Comparison of ENCODE assay signal across 31 cellular contexts in genomic region chr16:47052666-47053640, GRCh38.
"Had no signal": no experiment of that assay in that cellular context is flagged by ENCODE, and none has a peak within 500 bp of the region (broad histone marks: within the 10 kb centered on the region; RNA-seq: fewer than 3 reads in every experiment).

No MANE protein-coding gene starts in this region.

- H3K4me3 Mint-ChIP-seq: activated CD4-positive, alpha-beta memory T cell treated with anti-CD3 and anti-CD28 coated beads for 36 hours; activated CD4-positive, alpha-beta T cell treated with anti-CD3 and anti-CD28 coated beads, Interleukin-2, amount 10 ng/mL, durations not matched to agents 24 days and 14 days; activated naive CD8-positive, alpha-beta T cell treated with anti-CD3 and anti-CD28 coated beads, Interleukin-2, amount 50 U/mL, for 24 hours; activated T-cell treated with anti-CD3 and anti-CD28 coated beads, Interleukin-2, amount 50 U/mL, for 4 hours; brain; central memory CD8-positive, alpha-beta T cell; WTC11 had no signal

- H3K27ac ChIP-seq: ascending aorta, RWPE1, SJSA1 had no signal

- H3K27me3 Mint-ChIP-seq: activated CD4-positive, alpha-beta memory T cell treated with anti-CD3 and anti-CD28 coated beads for 36 hours; activated CD4-positive, alpha-beta T cell treated with anti-CD3 and anti-CD28 coated beads, Interleukin-2, amount 10 ng/mL, durations not matched to agents 24 days and 14 days; activated naive CD8-positive, alpha-beta T cell treated with anti-CD3 and anti-CD28 coated beads, Interleukin-2, amount 50 U/mL, for 24 hours had no signal

- H3K27ac Mint-ChIP-seq: activated CD4-positive, alpha-beta memory T cell treated with anti-CD3 and anti-CD28 coated beads for 36 hours; activated CD4-positive, alpha-beta T cell treated with anti-CD3 and anti-CD28 coated beads, Interleukin-2, amount 10 ng/mL, durations not matched to agents 24 days and 14 days; activated naive CD8-positive, alpha-beta T cell treated with anti-CD3 and anti-CD28 coated beads, Interleukin-2, amount 50 U/mL, for 24 hours; brain; WTC11 had no signal

- H3K27me3 ChIP-seq: ascending aorta, SJSA1 had no signal

- H3K4me1 ChIP-seq: ascending aorta, SJSA1 had no signal

- H3K36me3 ChIP-seq: ascending aorta, SJSA1 had no signal

- H3K4me3 ChIP-seq: ascending aorta, SJSA1 had no signal

- H3K9me3 Mint-ChIP-seq: activated CD4-positive, alpha-beta memory T cell treated with anti-CD3 and anti-CD28 coated beads for 36 hours; activated CD4-positive, alpha-beta T cell treated with anti-CD3 and anti-CD28 coated beads, Interleukin-2, amount 10 ng/mL, durations not matched to agents 24 days and 14 days; activated naive CD4-positive, alpha-beta T cell treated with anti-CD3 and anti-CD28 coated beads, Interleukin-2, amount 50 U/mL, for 72 hours; activated naive CD8-positive, alpha-beta T cell treated with anti-CD3 and anti-CD28 coated beads, Interleukin-2, amount 50 U/mL, for 24 hours; activated T-cell treated with anti-CD3 and anti-CD28 coated beads, Interleukin-2, amount 50 U/mL, for 4 hours; central memory CD8-positive, alpha-beta T cell; WTC11 had no signal

- H3K9me3 ChIP-seq: ascending aorta, SJSA1 had no signal

- H3K36me3 Mint-ChIP-seq: activated CD4-positive, alpha-beta memory T cell treated with anti-CD3 and anti-CD28 coated beads for 36 hours; activated naive CD4-positive, alpha-beta T cell treated with anti-CD3 and anti-CD28 coated beads, Interleukin-2, amount 50 U/mL, for 72 hours; brain; WTC11 had no signal

- ATAC-seq: activated naive CD4-positive, alpha-beta T cell treated with anti-CD3 and anti-CD28 coated beads, Interleukin-2, amount 50 U/mL, for 72 hours; activated naive CD8-positive, alpha-beta T cell treated with anti-CD3 and anti-CD28 coated beads, Interleukin-2, amount 50 U/mL, for 24 hours; activated T-cell treated with anti-CD3 and anti-CD28 coated beads, Interleukin-2, amount 50 U/mL, for 4 hours; Panc1; SK-N-SH treated with all-trans-retinoic acid at 6 μM for 48 hours; WTC11 had no signal

- H3K4me1 Mint-ChIP-seq: activated CD4-positive, alpha-beta T cell treated with anti-CD3 and anti-CD28 coated beads, Interleukin-2, amount 10 ng/mL, durations not matched to agents 24 days and 14 days; activated naive CD8-positive, alpha-beta T cell treated with anti-CD3 and anti-CD28 coated beads, Interleukin-2, amount 50 U/mL, for 24 hours; central memory CD8-positive, alpha-beta T cell; WTC11 had no signal

- DNase-seq: activated CD4-positive, alpha-beta memory T cell treated with anti-CD3 and anti-CD28 coated beads for 36 hours; activated CD4-positive, alpha-beta T cell treated with anti-CD3 and anti-CD28 coated beads, Interleukin-2, amount 10 ng/mL, durations not matched to agents 24 days and 14 days; activated CD4-positive, CD25-positive, alpha-beta regulatory T cell treated with anti-CD3 and anti-CD28 coated beads, Interleukin-2, amount 50 U/mL, for 72 hours; activated CD8-positive, alpha-beta memory T cell treated with anti-CD3 and anti-CD28 coated beads for 24 hours; activated effector memory CD4-positive, alpha-beta T cell treated with anti-CD3 and anti-CD28 coated beads, Interleukin-2, amount 50 U/mL, for 16 hours; activated naive CD4-positive, alpha-beta T cell treated with Interleukin-2 at 50 U/mL for 16 hours; activated naive CD8-positive, alpha-beta T cell treated with anti-CD3 and anti-CD28 coated beads, Interleukin-2, amount 50 U/mL, for 24 hours; activated T-cell treated with anti-CD3 and anti-CD28 coated beads, Interleukin-2, amount 50 U/mL, for 4 hours; amniotic stem cell; KG1; NCI-H1092 treated with DMSO at 0.1 percent for 48 hours; NCI-H1417 treated with DMSO at 0.1 percent for 48 hours; NCI-H1694 treated with DMSO at 0.1 percent for 48 hours; NCI-H2029 treated with DMSO at 0.1 percent for 48 hours; NCI-H345; NCI-H510A; NCI-H526 treated with DMSO at 0.1 percent for 48 hours; NCI-H82; OCI-M1; SHP77; SW 1271; T-helper 9 cell had no signal
